Comparison of ENCODE assay signal across 14 cellular contexts in genomic region chr7:127437772-127438330, GRCh38. TPM values are rescaled to one million over a fixed set of nuclear protein-coding genes. Genes with fewer than 3 reads are reported as not detected.
DNase-seq lines count a peak whose midpoint lies in the region; ATAC-seq and TF ChIP-seq lines count a peak whose summit lies in the region.
"Had no signal": no experiment of that assay in that cellular context is flagged by ENCODE, and none has a peak within 500 bp of the region (broad histone marks: within the 10 kb centered on the region; RNA-seq: fewer than 3 reads in every experiment).

No MANE protein-coding gene starts in this region.

- H3K27ac Mint-ChIP-seq in HFFc6, result peak overlapping the region; percentile 76
- no peak overlapping the region for H3K27ac Mint-ChIP-seq in stimulated activated naive CD8-positive, alpha-beta T cell treated with anti-CD3 and anti-CD28 coated beads, Interleukin-15, amount 100 ng/mL, for 72 hours
- H3K27ac Mint-ChIP-seq: activated CD4-positive, alpha-beta T cell treated with anti-CD3 and anti-CD28 coated beads for 36 hours; activated T-cell treated with anti-CD3 and anti-CD28 coated beads, Interleukin-2, amount 50 U/mL, for 72 hours; CD8-positive, alpha-beta T cell; IgD-negative memory B cell; nephron progenitor cell had no signal

- H3K9me3 Mint-ChIP-seq in HFFc6, result no peaks in the 10 kb centered on the region
- H3K9me3 Mint-ChIP-seq in stimulated activated naive CD8-positive, alpha-beta T cell treated with anti-CD3 and anti-CD28 coated beads, Interleukin-15, amount 100 ng/mL, for 72 hours, result no peaks in the 10 kb centered on the region
- H3K9me3 Mint-ChIP-seq: activated T-cell treated with anti-CD3 and anti-CD28 coated beads, Interleukin-2, amount 50 U/mL, for 72 hours; CD8-positive, alpha-beta T cell; nephron progenitor cell had no signal

- ATAC-seq in stimulated activated naive CD8-positive, alpha-beta T cell treated with anti-CD3 and anti-CD28 coated beads, Interleukin-15, amount 100 ng/mL, for 72 hours, result no peak
- ATAC-seq: activated CD4-positive, alpha-beta T cell treated with anti-CD3 and anti-CD28 coated beads for 36 hours; activated T-cell treated with anti-CD3 and anti-CD28 coated beads, Interleukin-2, amount 50 U/mL, for 72 hours; CD8-positive, alpha-beta T cell had no signal

- DNase-seq in AG08395 (ENCODE audit: low spot score) (peak; percentile 83), HFFc6 (peak; percentile 80), astrocyte of the hippocampus (ENCODE audit: low read depth, low spot score) (peak; percentile 69), kidney tubule cell (ENCODE audit: low spot score) (peak; percentile 90), head of caudate nucleus (no peak), NCI-H1436 treated with DMSO at 0.1 percent for 48 hours (lab: John Stamatoyannopoulos, UW) (no peak)
- no peak for DNase-seq in activated CD8-positive, alpha-beta memory T cell treated with anti-CD3 and anti-CD28 coated beads, Interleukin-2, amount 50 U/mL, for 48 hours
- no peak for DNase-seq in stimulated activated naive CD8-positive, alpha-beta T cell treated with anti-CD3 and anti-CD28 coated beads, Interleukin-15, amount 100 ng/mL, for 72 hours
- DNase-seq: activated CD4-positive, alpha-beta T cell treated with anti-CD3 and anti-CD28 coated beads for 36 hours; activated T-cell treated with anti-CD3 and anti-CD28 coated beads, Interleukin-2, amount 50 U/mL, for 72 hours; CD8-positive, alpha-beta T cell; NCI-H1694; nephron progenitor cell had no signal

- peaks cover 28% of the 10 kb centered on the region for H3K4me1 Mint-ChIP-seq in HFFc6 (ENCODE audit: low read depth)
- no peaks in the 10 kb centered on the region for H3K4me1 Mint-ChIP-seq in stimulated activated naive CD8-positive, alpha-beta T cell treated with anti-CD3 and anti-CD28 coated beads, Interleukin-15, amount 100 ng/mL, for 72 hours
- H3K4me1 Mint-ChIP-seq: activated CD4-positive, alpha-beta T cell treated with anti-CD3 and anti-CD28 coated beads for 36 hours; nephron progenitor cell had no signal

- intact Hi-C loops in head of caudate nucleus (cut with DNase I), result no loop called here

- H3K4me3 Mint-ChIP-seq in HFFc6, result peak overlapping the region; percentile 78
- no peak overlapping the region for H3K4me3 Mint-ChIP-seq in stimulated activated naive CD8-positive, alpha-beta T cell treated with anti-CD3 and anti-CD28 coated beads, Interleukin-15, amount 100 ng/mL, for 72 hours
- H3K4me3 Mint-ChIP-seq: activated CD4-positive, alpha-beta T cell treated with anti-CD3 and anti-CD28 coated beads for 36 hours; activated T-cell treated with anti-CD3 and anti-CD28 coated beads, Interleukin-2, amount 50 U/mL, for 72 hours; CD8-positive, alpha-beta T cell; IgD-negative memory B cell; nephron progenitor cell had no signal

- TF ChIP-seq CTCF in HFFc6 (IDR thresholded peaks at IDR 0.05), result no peak

- H3K36me3 Mint-ChIP-seq in HFFc6 (ENCODE audit: low read depth), result no peaks in the 10 kb centered on the region
- H3K36me3 Mint-ChIP-seq: CD8-positive, alpha-beta T cell; IgD-negative memory B cell had no signal

- peaks cover 5% of the 10 kb centered on the region; the same call in 1 of the 2 replicates for H3K27me3 Mint-ChIP-seq in HFFc6 (ENCODE audit: insufficient read depth)
- no peaks in the 10 kb centered on the region for H3K27me3 Mint-ChIP-seq in stimulated activated naive CD8-positive, alpha-beta T cell treated with anti-CD3 and anti-CD28 coated beads, Interleukin-15, amount 100 ng/mL, for 72 hours

RNA-seq across cellular contexts. Expression of gene ZNF800, which starts 45.3 kb away (rescaled TPM):
- total RNA-seq in HFFc6 (2021; fragmentation: NEBNext Ultra II Directional; extraction: Animal tissue kit (Norgen Biotek cat#: 25700)), result 10 to 100 TPM; 24.3 to 26.7 (median 25.7) TPM

Comparison
In these comparisons a context has a peak if more than half of its experiments do, and no peak if none do; other contexts are left out.
1. DNase-seq: peak in AG08395 (single experiment), HFFc6 (single experiment), astrocyte of the hippocampus (single experiment) and kidney tubule cell (single experiment); none in activated CD8-positive, alpha-beta memory T cell treated with anti-CD3 and anti-CD28 coated beads, Interleukin-2, amount 50 U/mL, for 48 hours (single experiment), stimulated activated naive CD8-positive, alpha-beta T cell treated with anti-CD3 and anti-CD28 coated beads, Interleukin-15, amount 100 ng/mL, for 72 hours (0 of 2), head of caudate nucleus (0 of 42) and NCI-H1436 treated with DMSO at 0.1 percent for 48 hours (single experiment).